6 cellular contexts compared by ENCODE assay signal in the genomic region with DNA sequence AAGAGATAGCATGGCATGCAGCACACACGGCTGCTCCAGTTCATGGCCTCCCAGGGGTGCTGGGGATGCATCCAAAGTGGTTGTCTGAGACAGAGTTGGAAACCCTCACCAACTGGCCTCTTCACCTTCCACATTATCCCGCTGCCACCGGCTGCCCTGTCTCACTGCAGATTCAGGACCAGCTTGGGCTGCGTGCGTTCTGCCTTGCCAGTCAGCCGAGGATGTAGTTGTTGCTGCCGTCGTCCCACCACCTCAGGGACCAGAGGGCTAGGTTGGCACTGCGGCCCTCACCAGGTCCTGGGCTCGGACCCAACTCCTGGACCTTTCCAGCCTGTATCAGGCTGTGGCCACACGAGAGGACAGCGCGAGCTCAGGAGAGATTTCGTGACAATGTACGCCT. TPM values are rescaled to one million over a fixed set of nuclear protein-coding genes. Genes with fewer than 3 reads are reported as not detected.
DNase-seq lines count a peak whose midpoint lies in the region; ATAC-seq and TF ChIP-seq lines count a peak whose summit lies in the region.
"Had no signal": no experiment of that assay in that cellular context is flagged by ENCODE, and none has a peak within 500 bp of the region (broad histone marks: within the 10 kb centered on the region; RNA-seq: fewer than 3 reads in every experiment).

No MANE protein-coding gene starts in this region.

- TF ChIP-seq CTCF in smooth muscle cell (IDR thresholded peaks at IDR 0.05; ENCODE audit: borderline replicate concordance, insufficient read depth, poor library complexity, severe bottlenecking), result no peak

- H3K9me3 Mint-ChIP-seq in T-cell, result no peaks in the 10 kb centered on the region

- H3K36me3 ChIP-seq in smooth muscle cell (ENCODE audit: low read depth), result no peaks in the 10 kb centered on the region

- H3K9ac ChIP-seq in smooth muscle cell (ENCODE audit: low read depth), result no peak overlapping the region

- peaks cover 6% of the 10 kb centered on the region for H3K79me2 ChIP-seq in smooth muscle cell (ENCODE audit: low read depth)

- POLR2A ChIA-PET in T-cell (lab: Charles Lee), result no interaction called here

- H3K4me1 ChIP-seq in smooth muscle cell (ENCODE audit: low read depth), result peaks cover 5% of the 10 kb centered on the region

- no peak for DNase-seq in T-cell
- no peak for DNase-seq in smooth muscle cell (lab: John Stamatoyannopoulos, UW; ENCODE audit: unreplicated experiment)
- DNase-seq: DMS 273 treated with DMSO at 0.1 percent for 48 hours, foreskin fibroblast had no signal

- peaks cover 10% of the 10 kb centered on the region for H4K20me1 ChIP-seq in smooth muscle cell (ENCODE audit: low read depth)

- H2AFZ ChIP-seq in smooth muscle cell (ENCODE audit: low read depth), result no peak overlapping the region

- no peaks in the 10 kb centered on the region for H3K9me3 ChIP-seq in smooth muscle cell (replicated peaks; ENCODE audit: low read depth)
- H3K9me3 ChIP-seq: vagina had no signal

- H3K4me3 ChIP-seq in smooth muscle cell, result no peak overlapping the region
- H3K4me3 ChIP-seq: vagina had no signal

- no peaks in the 10 kb centered on the region for H3F3A ChIP-seq in smooth muscle cell (ENCODE audit: low read depth)

- WGBS in smooth muscle cell (ENCODE audit: low lambda C conversion rate), result 97% methylated on average over 15 of the region's 15 CpGs

- H3K4me3 Mint-ChIP-seq in T-cell, result peak overlapping the region in 1 of 3 donors; percentile 20

- no peaks in the 10 kb centered on the region for H3K27me3 ChIP-seq in smooth muscle cell (ENCODE audit: low read depth)
- H3K27me3 ChIP-seq: vagina had no signal

- peaks cover 43 to 45% (median 44%) of the 10 kb centered on the region in 3 donors for H3K4me1 Mint-ChIP-seq in T-cell

- no peak overlapping the region for H3K4me2 ChIP-seq in smooth muscle cell

- H3K27ac ChIP-seq in smooth muscle cell (ENCODE audit: low read depth), result no peak overlapping the region
- H3K27ac ChIP-seq: vagina had no signal

- CTCF ChIA-PET in T-cell (lab: Charles Lee), result no interaction called here

- no peak for ATAC-seq in T-cell (replicated peaks in 1 of 4)

- peak overlapping the region; percentile 55 to 97 for H3K27ac Mint-ChIP-seq in T-cell

- peaks cover 35% of the 10 kb centered on the region for H3K36me3 Mint-ChIP-seq in T-cell

- no peaks in the 10 kb centered on the region for H3K27me3 Mint-ChIP-seq in T-cell
- H3K27me3 Mint-ChIP-seq: progenitor cell of endocrine pancreas had no signal

RNA-seq across cellular contexts. Expression of a gene that starts 4.8 kb away (rescaled TPM):
- 100 to 1,000 TPM; 112 to 201 (median 139) TPM for total RNA-seq in T-cell
- 33.9 and 37.3 TPM in 2 replicates for total RNA-seq in smooth muscle cell
- 110 and 132 TPM in 2 replicates for polyA plus RNA-seq in smooth muscle cell

RNA-seq across cellular contexts. Expression of a gene that starts 5.0 kb away (rescaled TPM):
- total RNA-seq in T-cell, result 10 to 100 TPM in 3 of 5 donors, 1 to 10 TPM in 2; 7.9 to 14.5 (median 12.1) TPM
- total RNA-seq in smooth muscle cell, result 0.09 and 0.40 TPM in 2 replicates
- 0.21 and 1.2 TPM in 2 replicates for polyA plus RNA-seq in smooth muscle cell

RNA-seq across cellular contexts. Expression of a gene that starts 20.4 kb away (rescaled TPM):
- total RNA-seq in T-cell, result 1 to 10 TPM in 2 of 5 donors, under 1 TPM in 3; 0.46 to 1.7 (median 0.70) TPM
- 0.36 TPM in 1 of 2 replicates, not detected in the other for total RNA-seq in smooth muscle cell
- 0.15 and 0.19 TPM in 2 replicates for polyA plus RNA-seq in smooth muscle cell
- total RNA-seq: vagina had no signal

RNA-seq across cellular contexts. Expression of a gene that starts 27.8 kb away (rescaled TPM):
- total RNA-seq in T-cell (10 to 100 TPM; 11.7 to 34.7 (median 25.4) TPM), smooth muscle cell (26.5 and 29.6 TPM in 2 replicates)
- 51.4 and 57.1 TPM in 2 replicates for polyA plus RNA-seq in smooth muscle cell

RNA-seq across cellular contexts. Expression of a gene that starts 36.5 kb away (rescaled TPM):
- total RNA-seq in T-cell (10 to 100 TPM; 44.5 to 53.1 (median 46.1) TPM), smooth muscle cell (51.1 and 54.8 TPM in 2 replicates)
- polyA plus RNA-seq in smooth muscle cell, result 70.3 and 71.5 TPM in 2 replicates
